ENCODE assay signal across 1 cellular context in the genomic region with DNA sequence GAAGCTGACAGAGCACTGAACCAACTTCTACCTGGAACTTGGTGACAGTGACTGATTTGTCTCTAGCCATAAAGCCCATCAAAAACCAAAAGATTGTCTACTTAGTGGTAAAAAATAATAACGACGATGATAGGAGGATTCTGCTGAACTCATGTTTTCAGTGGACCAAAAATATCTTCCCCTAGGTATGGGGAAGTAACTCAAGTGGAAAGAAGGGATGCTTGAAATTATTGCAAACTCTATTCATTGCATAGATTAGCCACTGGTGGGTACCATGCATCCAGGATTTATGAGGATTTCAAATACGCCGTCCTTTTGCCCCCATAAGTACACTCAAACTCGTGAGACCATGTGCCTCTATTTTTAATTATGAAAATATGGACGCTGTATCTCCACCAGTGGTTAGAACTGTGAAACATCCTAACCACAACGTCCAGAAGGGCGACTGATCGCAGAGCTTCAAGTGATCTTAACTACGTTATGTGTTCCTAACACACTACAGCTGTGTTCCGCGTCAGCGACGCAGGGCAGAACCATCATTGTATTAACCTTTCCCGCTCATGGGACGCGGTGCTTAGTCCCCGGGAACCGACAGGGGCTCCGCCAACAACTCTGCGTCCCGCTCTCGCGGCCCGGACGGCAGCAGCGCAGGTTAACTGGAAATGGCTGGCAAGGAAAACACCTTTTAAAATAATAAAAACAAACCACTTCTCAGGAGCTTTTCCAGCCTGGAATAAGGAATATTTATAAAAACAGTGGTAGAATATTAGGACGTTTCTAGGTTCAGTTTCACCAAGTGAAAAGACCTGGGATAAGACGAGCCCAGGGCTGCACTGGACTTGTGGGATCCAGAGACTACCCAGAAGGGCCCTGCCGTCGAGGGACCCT.
TF ChIP-seq lines count a peak whose summit lies in the region.

No MANE protein-coding gene starts in this region.

TF ChIP-seq in K562, 482 proteins besides CTCF, POLR2A, EP300 and RAD21 (continued from another document and continues in another):
- TF ChIP-seq, protein P1, sequence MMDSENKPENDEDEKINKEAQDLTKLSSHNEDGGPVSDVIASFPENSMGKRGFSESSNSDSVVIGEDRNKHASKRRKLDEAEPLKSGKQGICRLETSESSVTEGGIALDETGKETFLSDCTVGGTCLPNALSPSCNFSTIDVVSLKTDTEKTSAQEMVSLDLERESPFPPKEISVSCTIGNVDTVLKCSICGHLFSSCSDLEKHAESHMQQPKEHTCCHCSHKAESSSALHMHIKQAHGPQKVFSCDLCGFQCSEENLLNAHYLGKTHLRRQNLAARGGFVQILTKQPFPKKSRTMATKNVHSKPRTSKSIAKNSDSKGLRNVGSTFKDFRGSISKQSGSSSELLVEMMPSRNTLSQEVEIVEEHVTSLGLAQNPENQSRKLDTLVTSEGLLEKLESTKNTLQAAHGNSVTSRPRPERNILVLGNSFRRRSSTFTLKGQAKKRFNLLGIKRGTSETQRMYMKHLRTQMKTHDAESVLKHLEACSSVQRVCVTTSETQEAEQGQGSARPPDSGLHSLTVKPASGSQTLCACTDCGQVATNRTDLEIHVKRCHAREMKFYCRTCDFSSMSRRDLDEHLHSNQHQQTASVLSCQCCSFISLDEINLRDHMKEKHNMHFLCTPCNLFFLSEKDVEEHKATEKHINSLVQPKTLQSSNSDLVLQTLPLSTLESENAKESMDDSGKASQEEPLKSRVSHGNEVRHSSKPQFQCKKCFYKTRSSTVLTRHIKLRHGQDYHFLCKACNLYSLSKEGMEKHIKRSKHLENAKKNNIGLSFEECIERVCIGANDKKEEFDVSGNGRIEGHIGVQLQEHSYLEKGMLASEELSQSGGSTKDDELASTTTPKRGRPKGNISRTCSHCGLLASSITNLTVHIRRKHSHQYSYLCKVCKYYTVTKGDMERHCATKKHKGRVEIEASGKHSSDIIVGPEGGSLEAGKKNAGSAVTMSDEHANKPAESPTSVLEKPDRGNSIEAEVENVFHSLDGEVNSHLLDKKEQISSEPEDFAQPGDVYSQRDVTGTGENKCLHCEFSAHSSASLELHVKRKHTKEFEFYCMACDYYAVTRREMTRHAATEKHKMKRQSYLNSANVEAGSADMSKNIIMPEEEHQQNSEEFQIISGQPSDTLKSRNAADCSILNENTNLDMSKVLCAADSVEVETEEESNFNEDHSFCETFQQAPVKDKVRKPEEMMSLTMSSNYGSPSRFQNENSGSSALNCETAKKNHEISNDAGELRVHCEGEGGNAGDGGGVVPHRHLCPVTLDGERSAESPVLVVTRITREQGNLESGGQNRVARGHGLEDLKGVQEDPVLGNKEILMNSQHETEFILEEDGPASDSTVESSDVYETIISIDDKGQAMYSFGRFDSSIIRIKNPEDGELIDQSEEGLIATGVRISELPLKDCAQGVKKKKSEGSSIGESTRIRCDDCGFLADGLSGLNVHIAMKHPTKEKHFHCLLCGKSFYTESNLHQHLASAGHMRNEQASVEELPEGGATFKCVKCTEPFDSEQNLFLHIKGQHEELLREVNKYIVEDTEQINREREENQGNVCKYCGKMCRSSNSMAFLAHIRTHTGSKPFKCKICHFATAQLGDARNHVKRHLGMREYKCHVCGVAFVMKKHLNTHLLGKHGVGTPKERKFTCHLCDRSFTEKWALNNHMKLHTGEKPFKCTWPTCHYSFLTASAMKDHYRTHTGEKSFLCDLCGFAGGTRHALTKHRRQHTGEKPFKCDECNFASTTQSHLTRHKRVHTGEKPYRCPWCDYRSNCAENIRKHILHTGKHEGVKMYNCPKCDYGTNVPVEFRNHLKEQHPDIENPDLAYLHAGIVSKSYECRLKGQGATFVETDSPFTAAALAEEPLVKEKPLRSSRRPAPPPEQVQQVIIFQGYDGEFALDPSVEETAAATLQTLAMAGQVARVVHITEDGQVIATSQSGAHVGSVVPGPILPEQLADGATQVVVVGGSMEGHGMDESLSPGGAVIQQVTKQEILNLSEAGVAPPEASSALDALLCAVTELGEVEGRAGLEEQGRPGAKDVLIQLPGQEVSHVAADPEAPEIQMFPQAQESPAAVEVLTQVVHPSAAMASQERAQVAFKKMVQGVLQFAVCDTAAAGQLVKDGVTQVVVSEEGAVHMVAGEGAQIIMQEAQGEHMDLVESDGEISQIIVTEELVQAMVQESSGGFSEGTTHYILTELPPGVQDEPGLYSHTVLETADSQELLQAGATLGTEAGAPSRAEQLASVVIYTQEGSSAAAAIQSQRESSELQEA (IDR thresholded peaks at IDR 0.05; ENCODE audit: low read depth) = no peak
- TF ChIP-seq, protein P2, sequence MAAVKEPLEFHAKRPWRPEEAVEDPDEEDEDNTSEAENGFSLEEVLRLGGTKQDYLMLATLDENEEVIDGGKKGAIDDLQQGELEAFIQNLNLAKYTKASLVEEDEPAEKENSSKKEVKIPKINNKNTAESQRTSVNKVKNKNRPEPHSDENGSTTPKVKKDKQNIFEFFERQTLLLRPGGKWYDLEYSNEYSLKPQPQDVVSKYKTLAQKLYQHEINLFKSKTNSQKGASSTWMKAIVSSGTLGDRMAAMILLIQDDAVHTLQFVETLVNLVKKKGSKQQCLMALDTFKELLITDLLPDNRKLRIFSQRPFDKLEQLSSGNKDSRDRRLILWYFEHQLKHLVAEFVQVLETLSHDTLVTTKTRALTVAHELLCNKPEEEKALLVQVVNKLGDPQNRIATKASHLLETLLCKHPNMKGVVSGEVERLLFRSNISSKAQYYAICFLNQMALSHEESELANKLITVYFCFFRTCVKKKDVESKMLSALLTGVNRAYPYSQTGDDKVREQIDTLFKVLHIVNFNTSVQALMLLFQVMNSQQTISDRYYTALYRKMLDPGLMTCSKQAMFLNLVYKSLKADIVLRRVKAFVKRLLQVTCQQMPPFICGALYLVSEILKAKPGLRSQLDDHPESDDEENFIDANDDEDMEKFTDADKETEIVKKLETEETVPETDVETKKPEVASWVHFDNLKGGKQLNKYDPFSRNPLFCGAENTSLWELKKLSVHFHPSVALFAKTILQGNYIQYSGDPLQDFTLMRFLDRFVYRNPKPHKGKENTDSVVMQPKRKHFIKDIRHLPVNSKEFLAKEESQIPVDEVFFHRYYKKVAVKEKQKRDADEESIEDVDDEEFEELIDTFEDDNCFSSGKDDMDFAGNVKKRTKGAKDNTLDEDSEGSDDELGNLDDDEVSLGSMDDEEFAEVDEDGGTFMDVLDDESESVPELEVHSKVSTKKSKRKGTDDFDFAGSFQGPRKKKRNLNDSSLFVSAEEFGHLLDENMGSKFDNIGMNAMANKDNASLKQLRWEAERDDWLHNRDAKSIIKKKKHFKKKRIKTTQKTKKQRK (IDR thresholded peaks at IDR 0.05; ENCODE audit: borderline replicate concordance, low read depth, low read length) = no peak
- peak; percentile 16 for TF ChIP-seq DACH1 (IDR thresholded peaks at IDR 0.05; ENCODE audit: partially characterized antibody)
- TF ChIP-seq PTBP1 (IDR thresholded peaks at IDR 0.05; ENCODE audit: low read depth, low read length) = no peak
- TF ChIP-seq MTA2 (IDR thresholded peaks at IDR 0.05; ENCODE audit: low read depth) = no peak
- no peak for TF ChIP-seq HNRNPUL1 (IDR thresholded peaks at IDR 0.05; ENCODE audit: low read length)
- peak in 2 of 3 experiments; percentile 53 to 78 for TF ChIP-seq YY1 (IDR thresholded peaks at IDR 0.05; ENCODE audit: borderline replicate concordance in 1 of 3, control insufficient read depth in 1 of 3, extremely low read depth in 1 of 3, insufficient read depth in 3 of 3, insufficient read length in 1 of 3, insufficient replicate concordance in 2 of 3, low read depth in 1 of 3, low read length in 2 of 3)
- TF ChIP-seq HNRNPLL (IDR thresholded peaks at IDR 0.05; ENCODE audit: low read depth, low read length, poor library complexity, severe bottlenecking) = peak; percentile 97
- TF ChIP-seq, protein P3, sequence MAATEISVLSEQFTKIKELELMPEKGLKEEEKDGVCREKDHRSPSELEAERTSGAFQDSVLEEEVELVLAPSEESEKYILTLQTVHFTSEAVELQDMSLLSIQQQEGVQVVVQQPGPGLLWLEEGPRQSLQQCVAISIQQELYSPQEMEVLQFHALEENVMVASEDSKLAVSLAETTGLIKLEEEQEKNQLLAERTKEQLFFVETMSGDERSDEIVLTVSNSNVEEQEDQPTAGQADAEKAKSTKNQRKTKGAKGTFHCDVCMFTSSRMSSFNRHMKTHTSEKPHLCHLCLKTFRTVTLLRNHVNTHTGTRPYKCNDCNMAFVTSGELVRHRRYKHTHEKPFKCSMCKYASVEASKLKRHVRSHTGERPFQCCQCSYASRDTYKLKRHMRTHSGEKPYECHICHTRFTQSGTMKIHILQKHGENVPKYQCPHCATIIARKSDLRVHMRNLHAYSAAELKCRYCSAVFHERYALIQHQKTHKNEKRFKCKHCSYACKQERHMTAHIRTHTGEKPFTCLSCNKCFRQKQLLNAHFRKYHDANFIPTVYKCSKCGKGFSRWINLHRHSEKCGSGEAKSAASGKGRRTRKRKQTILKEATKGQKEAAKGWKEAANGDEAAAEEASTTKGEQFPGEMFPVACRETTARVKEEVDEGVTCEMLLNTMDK (IDR thresholded peaks at IDR 0.05; ENCODE audit: borderline replicate concordance, insufficient read depth, low read depth, low read length, poor library complexity, severe bottlenecking) = peak; percentile 24
- no peak for TF ChIP-seq POLR2G (IDR thresholded peaks at IDR 0.05; ENCODE audit: low read depth, low read length)
- TF ChIP-seq TEAD1 (CRISPR knock-in tag; IDR thresholded peaks at IDR 0.05) = no peak
- TF ChIP-seq, protein P4, sequence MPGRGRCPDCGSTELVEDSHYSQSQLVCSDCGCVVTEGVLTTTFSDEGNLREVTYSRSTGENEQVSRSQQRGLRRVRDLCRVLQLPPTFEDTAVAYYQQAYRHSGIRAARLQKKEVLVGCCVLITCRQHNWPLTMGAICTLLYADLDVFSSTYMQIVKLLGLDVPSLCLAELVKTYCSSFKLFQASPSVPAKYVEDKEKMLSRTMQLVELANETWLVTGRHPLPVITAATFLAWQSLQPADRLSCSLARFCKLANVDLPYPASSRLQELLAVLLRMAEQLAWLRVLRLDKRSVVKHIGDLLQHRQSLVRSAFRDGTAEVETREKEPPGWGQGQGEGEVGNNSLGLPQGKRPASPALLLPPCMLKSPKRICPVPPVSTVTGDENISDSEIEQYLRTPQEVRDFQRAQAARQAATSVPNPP (IDR thresholded peaks at IDR 0.05; ENCODE audit: borderline replicate concordance, insufficient read depth, insufficient read length) = no peak
- TF ChIP-seq TCF3 (CRISPR knock-in tag; IDR thresholded peaks at IDR 0.05) = no peak
- TF ChIP-seq NRF1 (conservative IDR thresholded peaks at IDR 0.05 in 1 of 2, IDR thresholded peaks at IDR 0.05 in 1 of 2) = peak in 1 of 2 experiments; percentile 50; a peak in 1 of 4 replicates
- TF ChIP-seq MEIS2 (IDR thresholded peaks at IDR 0.05; ENCODE audit: partially characterized antibody) = no peak
- no peak for TF ChIP-seq ERF (CRISPR knock-in tag; IDR thresholded peaks at IDR 0.05)
- TF ChIP-seq ZEB2 (IDR thresholded peaks at IDR 0.05) = 0 out of 2 replicates have a peak, but pooled peaks have one; percentile 24
- TF ChIP-seq, protein P5, sequence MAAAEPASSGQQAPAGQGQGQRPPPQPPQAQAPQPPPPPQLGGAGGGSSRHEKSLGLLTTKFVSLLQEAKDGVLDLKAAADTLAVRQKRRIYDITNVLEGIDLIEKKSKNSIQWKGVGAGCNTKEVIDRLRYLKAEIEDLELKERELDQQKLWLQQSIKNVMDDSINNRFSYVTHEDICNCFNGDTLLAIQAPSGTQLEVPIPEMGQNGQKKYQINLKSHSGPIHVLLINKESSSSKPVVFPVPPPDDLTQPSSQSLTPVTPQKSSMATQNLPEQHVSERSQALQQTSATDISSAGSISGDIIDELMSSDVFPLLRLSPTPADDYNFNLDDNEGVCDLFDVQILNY (CRISPR knock-in tag; IDR thresholded peaks at IDR 0.05) = no peak
- TF ChIP-seq ADNP (tag; IDR thresholded peaks at IDR 0.05) = no peak
- 0 out of 2 replicates have a peak, but pooled peaks have one; percentile 21 for TF ChIP-seq RB1 (IDR thresholded peaks at IDR 0.05; ENCODE audit: low read depth)
- TF ChIP-seq, protein P6, sequence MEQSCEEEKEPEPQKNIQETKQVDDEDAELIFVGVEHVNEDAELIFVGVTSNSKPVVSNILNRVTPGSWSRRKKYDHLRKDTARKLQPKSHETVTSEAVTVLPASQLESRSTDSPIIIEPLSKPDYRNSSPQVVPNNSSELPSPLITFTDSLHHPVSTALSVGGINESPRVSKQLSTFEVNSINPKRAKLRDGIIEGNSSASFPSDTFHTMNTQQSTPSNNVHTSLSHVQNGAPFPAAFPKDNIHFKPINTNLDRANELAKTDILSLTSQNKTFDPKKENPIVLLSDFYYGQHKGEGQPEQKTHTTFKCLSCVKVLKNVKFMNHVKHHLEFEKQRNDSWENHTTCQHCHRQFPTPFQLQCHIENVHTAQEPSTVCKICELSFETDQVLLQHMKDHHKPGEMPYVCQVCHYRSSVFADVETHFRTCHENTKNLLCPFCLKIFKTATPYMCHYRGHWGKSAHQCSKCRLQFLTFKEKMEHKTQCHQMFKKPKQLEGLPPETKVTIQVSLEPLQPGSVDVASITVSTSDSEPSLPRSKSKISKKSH (CRISPR knock-in tag; IDR thresholded peaks at IDR 0.05) = no peak
- no peak for TF ChIP-seq LEF1 (IDR thresholded peaks at IDR 0.05)
- TF ChIP-seq NR2C1 (IDR thresholded peaks at IDR 0.05) = no peak
- TF ChIP-seq NR2C1 (tag; IDR thresholded peaks at IDR 0.05) = no peak
- TF ChIP-seq CREM (IDR thresholded peaks at IDR 0.05; ENCODE audit: low read depth) = peak; percentile 71
- no peak for TF ChIP-seq TOE1 (IDR thresholded peaks at IDR 0.05; ENCODE audit: borderline replicate concordance)
- no peak for TF ChIP-seq TOE1 (CRISPR knock-in tag; IDR thresholded peaks at IDR 0.05; ENCODE audit: borderline replicate concordance, low read depth)
- TF ChIP-seq EGR1 (conservative IDR thresholded peaks at IDR 0.05) = no peak
- TF ChIP-seq CHD1 (IDR thresholded peaks at IDR 0.05; ENCODE audit: low read length) = peak; percentile 54
- no peak for TF ChIP-seq ZNF197 (CRISPR knock-in tag; IDR thresholded peaks at IDR 0.05; ENCODE audit: low read depth)
- TF ChIP-seq, protein P7, sequence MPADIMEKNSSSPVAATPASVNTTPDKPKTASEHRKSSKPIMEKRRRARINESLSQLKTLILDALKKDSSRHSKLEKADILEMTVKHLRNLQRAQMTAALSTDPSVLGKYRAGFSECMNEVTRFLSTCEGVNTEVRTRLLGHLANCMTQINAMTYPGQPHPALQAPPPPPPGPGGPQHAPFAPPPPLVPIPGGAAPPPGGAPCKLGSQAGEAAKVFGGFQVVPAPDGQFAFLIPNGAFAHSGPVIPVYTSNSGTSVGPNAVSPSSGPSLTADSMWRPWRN (IDR thresholded peaks at IDR 0.05; ENCODE audit: low read depth) = no peak
- no peak for TF ChIP-seq MEF2A (IDR thresholded peaks at IDR 0.05; ENCODE audit: control insufficient read depth, low read depth, low read length)
- no peak for TF ChIP-seq PURB (CRISPR knock-in tag; IDR thresholded peaks at IDR 0.05; ENCODE audit: low read depth)
